In genomic region chr6:109892451-109893435, GRCh38 we compare ENCODE assay signal across 10 cellular contexts.
A peak's percentile ranks its signal among the peaks of the same experiment; 100 is the strongest.
DNase-seq lines count a peak whose midpoint lies in the region; ATAC-seq, FAIRE-seq and TF ChIP-seq lines count a peak whose summit lies in the region.
"Had no signal": no experiment of that assay in that cellular context is flagged by ENCODE, and none has a peak within 500 bp of the region (broad histone marks: within the 10 kb centered on the region; RNA-seq: fewer than 3 reads in every experiment).

No MANE protein-coding gene starts in this region.

- DNase-seq in NCI-H2081 (lab: John Stamatoyannopoulos, UW) (peak; percentile 40 to 51), NCI-H2081 treated with DMSO at 0.1 percent for 48 hours (lab: John Stamatoyannopoulos, UW) (no peak), WERI-Rb-1 (peak; percentile 12), kidney (no peak), upper lobe of left lung (peak in 1 of 2 donors; percentile 64), aorta (no peak), right atrium auricular region (ENCODE audit: low spot score) (no peak)
- DNase-seq: activated CD4-positive, alpha-beta T cell treated with anti-CD3 and anti-CD28 coated beads for 36 hours; occipital lobe had no signal

- H3K4me1 ChIP-seq in kidney (ENCODE audit: control insufficient read depth in 1 of 2, insufficient read depth in 1 of 2, low read depth in 1 of 2, low read length in 2 of 2) (peaks cover 7 to 11% of the 10 kb centered on the region in 2 donors), upper lobe of left lung (peaks cover 6 to 21% (median 10%) of the 10 kb centered on the region in 4 donors), aorta (ENCODE audit: control insufficient read depth in 1 of 2, insufficient read depth in 2 of 2, low read length in 2 of 2) (no peaks in the 10 kb centered on the region), right atrium auricular region (no peaks in the 10 kb centered on the region)

- FAIRE-seq in kidney (lab: Jason Lieb, UNC) = no peak

- H3K36me3 ChIP-seq in WERI-Rb-1 (no peaks in the 10 kb centered on the region), kidney (ENCODE audit: control insufficient read depth in 1 of 2, insufficient read depth in 2 of 2, low read length in 2 of 2) (no peaks in the 10 kb centered on the region), upper lobe of left lung (no peaks in the 10 kb centered on the region), aorta (ENCODE audit: control insufficient read depth in 1 of 2, insufficient read depth in 2 of 2, low read length in 1 of 2) (no peaks in the 10 kb centered on the region), right atrium auricular region (no peaks in the 10 kb centered on the region)

- peak in 1 of 4 donors; percentile 23 for TF ChIP-seq EP300 in upper lobe of left lung (IDR thresholded peaks at IDR 0.05)

- peak in 1 of 2 donors; percentile 13 for ATAC-seq in upper lobe of left lung (ENCODE audit: low FRiP score in 2 of 2)
- no peak for ATAC-seq in HG03045 (IDR thresholded peaks at IDR 0.05; ENCODE audit: unreplicated experiment)
- ATAC-seq in aorta (ENCODE audit: low FRiP score) = no peak
- ATAC-seq: activated CD4-positive, alpha-beta T cell treated with anti-CD3 and anti-CD28 coated beads for 36 hours had no signal

- H3K27me3 ChIP-seq in WERI-Rb-1 (ENCODE audit: insufficient read depth, low read depth, severe bottlenecking) (no peaks in the 10 kb centered on the region), upper lobe of left lung (no peaks in the 10 kb centered on the region), aorta (ENCODE audit: control insufficient read depth in 1 of 2, insufficient read depth in 2 of 2, low read length in 1 of 2) (no peaks in the 10 kb centered on the region), right atrium auricular region (no peaks in the 10 kb centered on the region)

- 57 to 66% methylated on average over 11 of the region's 11 CpGs for WGBS in upper lobe of left lung, 2 donors
- WGBS in aorta, 2 donors = 75 to 76% methylated on average over 11 of the region's 11 CpGs

- intact Hi-C loops in kidney (cut with DNase I) (no loop called here), aorta (cut with DNase I) (no loop called here)

- TF ChIP-seq POLR2A in upper lobe of left lung (IDR thresholded peaks at IDR 0.05) = no peak

- H3K9me3 ChIP-seq in WERI-Rb-1 (ENCODE audit: severe bottlenecking) (no peaks in the 10 kb centered on the region), kidney (ENCODE audit: control insufficient read depth in 1 of 2, low read length in 2 of 2) (no peaks in the 10 kb centered on the region), upper lobe of left lung (no peaks in the 10 kb centered on the region), aorta (ENCODE audit: control insufficient read depth, low read length) (no peaks in the 10 kb centered on the region), right atrium auricular region (no peaks in the 10 kb centered on the region)

- no peak overlapping the region for H3K9ac ChIP-seq in kidney (ENCODE audit: low read length in 2 of 2)

- TF ChIP-seq CTCF in WERI-Rb-1 (IDR thresholded peaks at IDR 0.05; ENCODE audit: low read depth, low read length) (peak; percentile 47), kidney (IDR thresholded peaks at IDR 0.05; ENCODE audit: borderline replicate concordance, extremely low read depth, insufficient read depth) (no peak), upper lobe of left lung (IDR thresholded peaks at IDR 0.05) (peak in 1 of 6 experiments; percentile 17), right atrium auricular region (IDR thresholded peaks at IDR 0.05) (no peak)

- no peak overlapping the region for H3K4me3 ChIP-seq in WERI-Rb-1 (ENCODE audit: low read depth, low read length)
- no peak overlapping the region for H3K4me3 ChIP-seq in kidney (ENCODE audit: low read length in 2 of 2)
- peak overlapping the region in 1 of 4 donors; percentile 20 for H3K4me3 ChIP-seq in upper lobe of left lung
- H3K4me3 ChIP-seq in aorta (ENCODE audit: low read length in 2 of 2) = no peak overlapping the region
- no peak overlapping the region for H3K4me3 ChIP-seq in right atrium auricular region

- H3K27ac ChIP-seq in WERI-Rb-1 = no peak overlapping the region
- H3K27ac ChIP-seq in kidney (ENCODE audit: low read depth in 2 of 2, low read length in 2 of 2) = peak overlapping the region; percentile 29 to 69
- H3K27ac ChIP-seq in upper lobe of left lung = peak overlapping the region; percentile 68 to 83 (median 77)
- H3K27ac ChIP-seq in aorta (ENCODE audit: low read depth in 1 of 2, low read length in 2 of 2) = no peak overlapping the region
- no peak overlapping the region for H3K27ac ChIP-seq in right atrium auricular region

Comparison
In these comparisons a context has a peak if more than half of its experiments do, and no peak if none do; other contexts are left out.
1. DNase-seq: peak in NCI-H2081 (2 of 2) and WERI-Rb-1 (single experiment); none in NCI-H2081 treated with DMSO at 0.1 percent for 48 hours (single experiment), kidney (single experiment), aorta (0 of 2) and right atrium auricular region (single experiment).
2. H3K27ac ChIP-seq: peak in kidney (2 of 2) and upper lobe of left lung (4 of 4); none in WERI-Rb-1 (single experiment), aorta (0 of 2) and right atrium auricular region (0 of 2).